ENCODE assay signal across 28 cellular contexts in genomic region chr16:20773679-20774078, GRCh38.
"Had no signal": no experiment of that assay in that cellular context is flagged by ENCODE, and none has a peak within 500 bp of the region (broad histone marks: within the 10 kb centered on the region; RNA-seq: fewer than 3 reads in every experiment).

No MANE protein-coding gene starts in this region.

- ATAC-seq: natural killer cell; psoas muscle; right cardiac atrium; sciatic nerve; stimulated activated memory B cell treated with anti-CD40 and anti-IgM and Interleukin-4, amounts not matched to agents 10 μg/mL and 1 μg/mL and 100 μg/mL, for 72 hours; stimulated activated naive CD8-positive, alpha-beta T cell treated with anti-CD3 and anti-CD28 coated beads, Interleukin-15, amount 100 ng/mL, for 72 hours; stimulated activated naive CD8-positive, alpha-beta T cell treated with anti-CD3 and anti-CD28 coated beads, Interleukin-15, Interleukin-2, amounts not matched to agents 100 U/mL and 50 U/mL, for 24 hours; upper lobe of right lung had no signal

- H3K36me3 ChIP-seq: neural progenitor cell, ovary, suprapubic skin, upper lobe of right lung, uterus had no signal

- H3K27me3 ChIP-seq: neural progenitor cell, ovary, spleen, suprapubic skin, testis, tibial artery, transverse colon, upper lobe of right lung, uterus had no signal

- H3K4me2 ChIP-seq: neural progenitor cell, smooth muscle cell had no signal

- H3K9ac ChIP-seq: neural progenitor cell, parathyroid adenoma had no signal

- DNase-seq: natural killer cell; occipital lobe; ovary; posterior cingulate gyrus; psoas muscle; right cardiac atrium; spleen; stimulated activated CD4-positive, alpha-beta T cell treated with anti-CD3 and anti-CD28 coated beads, Interleukin-12 subunit alpha, Interleukin-12 subunit beta, amount 100 ng/mL, for 4 hours; stimulated activated CD4-positive, alpha-beta T cell treated with anti-CD3 and anti-CD28 coated beads, Interleukin-1b, Interleukin-23, amount 100 ng/mL, for 48 hours; stimulated activated CD4-positive, alpha-beta T cell treated with anti-CD3 and anti-CD28 coated beads, Interleukin-4, amount 100 ng/mL, for 1 hour; stimulated activated CD4-positive, alpha-beta T cell treated with anti-CD3 and anti-CD28 coated beads, Interleukin-4, amount 100 ng/mL, for 4 hours; stimulated activated CD8-positive, alpha-beta memory T cell treated with anti-CD3 and anti-CD28 coated beads, Interleukin-4, amount 100 ng/mL, for 48 hours; stimulated activated naive CD4-positive, alpha-beta T cell; stimulated activated naive CD8-positive, alpha-beta T cell treated with anti-CD3 and anti-CD28 coated beads, Interleukin-15, amount 100 ng/mL, for 72 hours; stimulated activated naive CD8-positive, alpha-beta T cell treated with anti-CD3 and anti-CD28 coated beads, Interleukin-15, Interleukin-2, amounts not matched to agents 100 U/mL and 50 U/mL, for 24 hours; substantia nigra; testis; tibial artery; transverse colon; upper lobe of right lung; uterus had no signal

- H3K27ac ChIP-seq: neural progenitor cell, ovary, parathyroid adenoma, psoas muscle, skin epidermis, spleen, suprapubic skin, testis, tibial artery, transverse colon, upper lobe of right lung, uterus had no signal

- H2AFZ ChIP-seq: neural progenitor cell, parathyroid adenoma had no signal

- H3K79me2 ChIP-seq: parathyroid adenoma had no signal

- H3K4me3 ChIP-seq: neural progenitor cell, ovary, psoas muscle, skin epidermis, smooth muscle cell, spleen, suprapubic skin, testis, tibial artery, transverse colon, upper lobe of right lung, uterus had no signal

- H3K9me3 ChIP-seq: ovary, spleen, suprapubic skin, testis, tibial artery, transverse colon, upper lobe of right lung, uterus had no signal

- H3K4me1 ChIP-seq: neural progenitor cell, parathyroid adenoma, psoas muscle, spleen, suprapubic skin, testis, tibial artery, transverse colon, upper lobe of right lung, uterus had no signal
